Comparison of ENCODE assay signal across 18 cellular contexts in the genomic region with DNA sequence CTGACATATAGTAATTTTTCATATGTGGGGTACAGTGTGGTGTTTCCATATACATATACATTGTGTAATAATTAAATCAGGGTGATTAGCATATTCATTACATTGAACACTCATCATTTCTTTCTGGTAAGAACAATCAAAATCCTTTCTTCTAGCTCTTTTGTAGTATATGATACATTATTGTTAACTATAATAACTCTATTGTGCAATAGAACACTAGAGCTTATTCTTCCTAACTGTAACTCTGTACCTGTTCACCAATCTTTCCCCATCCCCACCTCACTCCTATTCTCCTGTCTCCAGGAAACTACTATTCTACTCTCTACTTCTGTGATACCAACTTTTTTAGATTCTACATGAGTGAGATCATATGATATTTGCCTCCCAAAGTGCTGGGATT. TPM values are rescaled to one million over a fixed set of nuclear protein-coding genes. Genes with fewer than 3 reads are reported as not detected.
DNase-seq lines count a peak whose midpoint lies in the region; ATAC-seq, FAIRE-seq and TF ChIP-seq lines count a peak whose summit lies in the region.
"Had no signal": no experiment of that assay in that cellular context is flagged by ENCODE, and none has a peak within 500 bp of the region (broad histone marks: within the 10 kb centered on the region; RNA-seq: fewer than 3 reads in every experiment).

No MANE protein-coding gene starts in this region.

- H3K9me3 ChIP-seq in CD8-positive, alpha-beta T cell (ENCODE audit: low read length): no peaks in the 10 kb centered on the region
- H3K9me3 ChIP-seq in IMR-90 (ENCODE audit: control insufficient read depth, insufficient read depth, low read length): no peaks in the 10 kb centered on the region
- no peaks in the 10 kb centered on the region for H3K9me3 ChIP-seq in K562 (replicated peaks; ENCODE audit: control insufficient read depth, insufficient read depth, low read depth, low read length)
- H3K9me3 ChIP-seq: BE2C had no signal

- no peak overlapping the region for H3K14ac ChIP-seq in IMR-90 (replicated peaks; ENCODE audit: low read depth, low read length)

- H3K23ac ChIP-seq in IMR-90 (ENCODE audit: low read depth, low read length): no peak overlapping the region

- dilution Hi-C loops in IMR-90 (cut with HindIII; ENCODE audit: low sequenced_read_pairs, unreplicated experiment): no loop called here

- H3K9ac ChIP-seq in IMR-90 (ENCODE audit: low read depth, low read length): no peak overlapping the region
- no peak overlapping the region for H3K9ac ChIP-seq in K562 (ENCODE audit: insufficient read depth in 1 of 2, low read depth in 2 of 2, low read length in 2 of 2)

- no TSS peak for BruUV-seq in IMR-90 (replicated peaks; lab: Mats Ljungman, UMichigan)
- BruUV-seq in K562 (replicated peaks; lab: Mats Ljungman, UMichigan): no TSS peak

- H2AFZ ChIP-seq in IMR-90 (replicated peaks; ENCODE audit: low read length, poor library complexity) (no peak overlapping the region), K562 (ENCODE audit: low read depth, low read length) (no peak overlapping the region)

- H2AK9ac ChIP-seq in IMR-90 (replicated peaks; ENCODE audit: low read depth, low read length, poor library complexity): no peak overlapping the region

- H4K91ac ChIP-seq in IMR-90 (ENCODE audit: insufficient read depth, low read depth, low read length): no peak overlapping the region

- no peak for DNase-seq in CD8-positive, alpha-beta T cell
- DNase-seq in IMR-90: no peak
- DNase-seq in K562 (ENCODE audit: extremely low read depth in 1 of 4, low spot score in 3 of 4): no peak
- no peak for DNase-seq in neural crest cell (ENCODE audit: low read depth, low spot score)
- DNase-seq in superior temporal gyrus (ENCODE audit: extremely low spot score): no peak
- no peak for DNase-seq in GF-D8 (lab: John Stamatoyannopoulos, UW)
- DNase-seq in erythroblast (lab: John Stamatoyannopoulos, UW): no peak
- DNase-seq: ACHN; BE2C; C1 segment of cervical spinal cord; CD4-positive, alpha-beta T cell; DMS153; DMS79; GDM1; GOT3; H7; HFFc6 had no signal

- no peak for TF ChIP-seq EP300 in K562 (IDR thresholded peaks at IDR 0.05; ENCODE audit: low read length)

- intact Hi-C loops in CD8-positive, alpha-beta T cell (cut with DNase I, micrococcal nuclease): no loop called here
- intact Hi-C loops in IMR-90 (cut with micrococcal nuclease) (no loop called here), K562 (cut with micrococcal nuclease) (no loop called here)

- no peak overlapping the region for H3K56ac ChIP-seq in IMR-90 (ENCODE audit: extremely low read depth, insufficient read depth, low read length)

- H3K9me1 ChIP-seq in IMR-90 (ENCODE audit: insufficient read depth, low read length) (peaks cover 9% of the 10 kb centered on the region), K562 (ENCODE audit: control insufficient read depth, insufficient read depth, low read length) (no peaks in the 10 kb centered on the region)

- H4K20me1 ChIP-seq in IMR-90 (ENCODE audit: insufficient read depth, low read length): peaks cover 8% of the 10 kb centered on the region; the same call in 1 of the 2 replicates
- H4K20me1 ChIP-seq in K562 (replicated peaks; ENCODE audit: control insufficient read depth, insufficient read depth, low read length): peaks cover 8% of the 10 kb centered on the region

- in situ Hi-C loops in IMR-90 (cut with MboI; ENCODE audit: low sequenced_read_pairs) (no loop called here), K562 (cut with MboI) (no loop called here)

- H3K4me1 ChIP-seq in CD8-positive, alpha-beta T cell (ENCODE audit: insufficient read depth, low read length): peaks cover 14% of the 10 kb centered on the region
- H3K4me1 ChIP-seq in IMR-90 (ENCODE audit: control insufficient read depth, insufficient read depth, low read length): peaks cover 4% of the 10 kb centered on the region
- peaks cover 11 to 35% of the 10 kb centered on the region in 2 experiments for H3K4me1 ChIP-seq in K562 (replicated peaks in 1 of 2; ENCODE audit: control insufficient read depth in 2 of 2, insufficient read depth in 2 of 2, low read length in 2 of 2)

- peaks cover 24 to 53% of the 10 kb centered on the region in 2 experiments for H3K79me1 ChIP-seq in IMR-90 (ENCODE audit: low read depth in 1 of 2, low read length in 2 of 2)

- H2BK5ac ChIP-seq in IMR-90 (ENCODE audit: low read depth, low read length, poor library complexity, severe bottlenecking): no peak overlapping the region

- no peak overlapping the region for H3K27ac Mint-ChIP-seq in CD8-positive, alpha-beta T cell
- no peak overlapping the region for H3K27ac Mint-ChIP-seq in neural crest cell (ENCODE audit: unreplicated experiment)
- H3K27ac Mint-ChIP-seq: CD4-positive, alpha-beta T cell; HFFc6 had no signal

- no peaks in the 10 kb centered on the region for H3K27me3 ChIP-seq in CD8-positive, alpha-beta T cell (ENCODE audit: insufficient read depth, low read length)
- H3K27me3 ChIP-seq in IMR-90 (ENCODE audit: control insufficient read depth, insufficient read depth, low read length) (no peaks in the 10 kb centered on the region), K562 (ENCODE audit: control insufficient read depth in 2 of 2, insufficient read depth in 2 of 2, low read length in 2 of 2) (no peaks in the 10 kb centered on the region)
- H3K27me3 ChIP-seq: BE2C had no signal

- no peak overlapping the region for H2BK20ac ChIP-seq in IMR-90 (ENCODE audit: low read depth, low read length)

- H3K27me3 Mint-ChIP-seq in CD8-positive, alpha-beta T cell (ENCODE audit: low read depth): no peaks in the 10 kb centered on the region
- no peaks in the 10 kb centered on the region for H3K27me3 Mint-ChIP-seq in neural crest cell (ENCODE audit: low read depth)
- H3K27me3 Mint-ChIP-seq: CD4-positive, alpha-beta T cell had no signal

- H2BK15ac ChIP-seq in IMR-90 (ENCODE audit: low read depth, low read length): no peak overlapping the region

- no peaks in the 10 kb centered on the region for H3K9me3 Mint-ChIP-seq in CD8-positive, alpha-beta T cell
- H3K9me3 Mint-ChIP-seq in neural crest cell: no peaks in the 10 kb centered on the region
- H3K9me3 Mint-ChIP-seq: CD4-positive, alpha-beta T cell; HFFc6 had no signal

- no peak overlapping the region for H3K27ac ChIP-seq in CD8-positive, alpha-beta T cell (ENCODE audit: low read depth, low read length)
- H3K27ac ChIP-seq in IMR-90 (ENCODE audit: insufficient read depth, low read length) (no peak overlapping the region), K562 (ENCODE audit: extremely low read depth, low read depth, low read length) (no peak overlapping the region)

- TF ChIP-seq CTCF in CD8-positive, alpha-beta T cell (IDR thresholded peaks at IDR 0.05): no peak
- no peak for TF ChIP-seq CTCF in IMR-90 (conservative IDR thresholded peaks at IDR 0.05; ENCODE audit: low read depth, low read length)
- TF ChIP-seq CTCF in K562 (IDR thresholded peaks at IDR 0.05 in 2 of 3, conservative IDR thresholded peaks at IDR 0.05 in 1 of 3; ENCODE audit: insufficient read depth in 2 of 3, low read depth in 1 of 3, low read length in 3 of 3): no peak
- TF ChIP-seq CTCF in neural crest cell (conservative IDR thresholded peaks at IDR 0.05): no peak

- H2AK5ac ChIP-seq in IMR-90 (ENCODE audit: low read depth, low read length): no peak overlapping the region

- no peak overlapping the region for H2BK120ac ChIP-seq in IMR-90 (ENCODE audit: low read depth, low read length)

- H3K18ac ChIP-seq in IMR-90 (ENCODE audit: low read depth, low read length): no peak overlapping the region

- no peak for TF ChIP-seq POLR2A in IMR-90 (IDR thresholded peaks at IDR 0.05; ENCODE audit: low read depth, low read length)
- no peak for TF ChIP-seq POLR2A in K562 (conservative IDR thresholded peaks at IDR 0.05)
- no peak for TF ChIP-seq POLR2A in erythroblast (IDR thresholded peaks at IDR 0.05; ENCODE audit: low read length)

- ATAC-seq in CD8-positive, alpha-beta T cell: no peak
- ATAC-seq in IMR-90 (ENCODE audit: low read depth): no peak
- ATAC-seq in K562: no peak
- ATAC-seq: HCT116 had no signal

- H4K8ac ChIP-seq in IMR-90 (ENCODE audit: low read depth in 2 of 2, low read length in 2 of 2): no peak overlapping the region

- no peak for FAIRE-seq in K562 (lab: Jason Lieb, UNC)

- POLR2A ChIA-PET in CD8-positive, alpha-beta T cell (lab: Charles Lee): no interaction called here
- POLR2A ChIA-PET in IMR-90 (lab: Charles Lee; ENCODE audit: unreplicated experiment): no interaction called here
- POLR2A ChIA-PET in K562 (lab: Yijun Ruan, JAX): interaction anchor here (0.8 to 6.6 kb wide), 4 partner anchors 8 to 53 kb away, joined by 3 to 64 read pairs (median 4); a partner anchor contains a TSS

- H3K4me2 ChIP-seq in IMR-90 (ENCODE audit: low read depth, low read length) (no peak overlapping the region), K562 (ENCODE audit: insufficient read depth, low read length) (no peak overlapping the region)

- no peaks in the 10 kb centered on the region for H3K36me3 ChIP-seq in CD8-positive, alpha-beta T cell (ENCODE audit: insufficient read depth, low read length)
- no peaks in the 10 kb centered on the region for H3K36me3 ChIP-seq in IMR-90 (ENCODE audit: control insufficient read depth, insufficient read depth, low read length)
- peaks cover 37% of the 10 kb centered on the region for H3K36me3 ChIP-seq in K562 (ENCODE audit: control insufficient read depth, insufficient read depth, low read length)

- TF ChIP-seq RAD21 in IMR-90 (IDR thresholded peaks at IDR 0.05; ENCODE audit: low read length) (no peak), K562 (CRISPR knock-in tag; conservative IDR thresholded peaks at IDR 0.05 in 1 of 2, IDR thresholded peaks at IDR 0.05 in 1 of 2) (no peak)

- H3K4ac ChIP-seq in IMR-90 (ENCODE audit: low read depth, low read length): no peak overlapping the region

- H3K4me3 ChIP-seq in CD8-positive, alpha-beta T cell (ENCODE audit: low read depth, low read length): no peak overlapping the region
- H3K4me3 ChIP-seq in IMR-90 (ENCODE audit: insufficient read depth, low read depth, low read length): no peak overlapping the region
- no peak overlapping the region for H3K4me3 ChIP-seq in K562

- no peak overlapping the region for H4K5ac ChIP-seq in IMR-90 (ENCODE audit: low read depth, low read length)

- peaks cover 99% of the 10 kb centered on the region for H3K79me2 ChIP-seq in K562 (ENCODE audit: control insufficient read depth, insufficient read depth, low read length)

- CTCF ChIA-PET in CD8-positive, alpha-beta T cell (lab: Charles Lee): interaction anchor here (0.7 kb wide), 1 partner anchor 24 kb away, joined by 3 read pairs; no protein-coding TSS in a partner anchor
- CTCF ChIA-PET in IMR-90 (lab: Yijun Ruan, JAX) (no interaction called here), K562 (lab: Yijun Ruan, JAX; ENCODE audit: low intra/inter-chr PET ratio) (no interaction called here)

- peaks cover 8% of the 10 kb centered on the region for H3K36me3 Mint-ChIP-seq in CD8-positive, alpha-beta T cell
- peaks cover 6% of the 10 kb centered on the region for H3K36me3 Mint-ChIP-seq in neural crest cell (ENCODE audit: low read depth)

- H3K4me1 Mint-ChIP-seq in CD8-positive, alpha-beta T cell (ENCODE audit: low read depth): peaks cover 50% of the 10 kb centered on the region
- H3K4me1 Mint-ChIP-seq in neural crest cell: peaks cover 36% of the 10 kb centered on the region

- H3K4me3 Mint-ChIP-seq in CD8-positive, alpha-beta T cell: peak overlapping the region; percentile 13
- H3K4me3 Mint-ChIP-seq in neural crest cell: peak overlapping the region; percentile 7
- H3K4me3 Mint-ChIP-seq: CD4-positive, alpha-beta T cell; HFFc6 had no signal

RNA-seq across cellular contexts. Expression of a gene that starts 9.4 kb away (rescaled TPM):
- 10 to 100 TPM; 23.2 to 23.8 TPM for total RNA-seq in CD8-positive, alpha-beta T cell
- total RNA-seq in IMR-90 (2012; rRNA removed): 58.1 and 65.0 TPM in 2 replicates
- polyA plus RNA-seq in IMR-90 (2012; rRNA removed): 86.1 and 92.9 TPM in 2 replicates
- 28.3 and 30.7 TPM in 2 replicates for polyA plus RNA-seq in IMR-90 (2012; cell fraction: cytosol; rRNA removed)
- polyA plus RNA-seq in IMR-90 (2012; cell fraction: nucleus; rRNA removed; ENCODE audit: low replicate concordance): 10.4 and 40.8 TPM in 2 replicates
- total RNA-seq in K562 (2011; cell fraction: chromatin; rRNA removed; ENCODE audit: low replicate concordance): 46.8 and 66.2 TPM in 2 replicates
- total RNA-seq in K562 (2011; cell fraction: nucleolus; rRNA removed): 32.0 and 35.4 TPM in 2 replicates
- total RNA-seq in K562 (2011; cell fraction: nucleoplasm; rRNA removed): 50.6 and 71.3 TPM in 2 replicates
- 133 and 168 TPM in 2 replicates for total RNA-seq in K562 (2014; rRNA removed)
- total RNA-seq in K562 (2014; rRNA removed; fragmentation: Illumina TruSeq; extraction: Trizol): 188 and 204 TPM in 2 replicates
- total RNA-seq in K562 (2015; rRNA removed; fragmentation: Illumina TruSeq; extraction: Trizol): 163 and 167 TPM in 2 replicates
- total RNA-seq in K562 (2021): 146 and 159 TPM in 2 replicates
- polyA plus RNA-seq in K562 (2011; rRNA removed): 140 and 155 TPM in 2 replicates
- polyA plus RNA-seq in K562 (2011; cell fraction: cytosol; rRNA removed): 65.1 and 82.4 TPM in 2 replicates
- polyA plus RNA-seq in K562 (2011; cell fraction: nucleus; rRNA removed): 52.4 and 74.8 TPM in 2 replicates
- polyA plus RNA-seq in K562 (2012): 130 and 147 TPM in 2 replicates
- polyA plus RNA-seq in K562 (2014; fragmentation: Illumina TruSeq; extraction: Trizol): 222 and 244 TPM in 2 replicates
- 100 to 1,000 TPM; 251 to 316 TPM for polyA plus RNA-seq in K562 (2014; fragmentation: Nextera tagmentation; extraction: Ambion mirVana)
- 137 and 173 TPM in 2 replicates for polyA plus RNA-seq in K562 (2014; rRNA removed)
- polyA minus RNA-seq in K562 (2011; rRNA and poly(A)+ RNA removed): 77.1 and 82.6 TPM in 2 replicates
- 80.0 and 90.3 TPM in 2 replicates for polyA minus RNA-seq in K562 (2011; cell fraction: cytosol; rRNA and poly(A)+ RNA removed)
- polyA minus RNA-seq in K562 (2011; cell fraction: nucleus; rRNA and poly(A)+ RNA removed): 16.7 and 29.4 TPM in 2 replicates
- total RNA-seq in neural crest cell: 98.2 and 108 TPM in 2 replicates

RNA-seq across cellular contexts. Expression of a gene that starts 9.8 kb away (rescaled TPM):
- total RNA-seq in CD8-positive, alpha-beta T cell: 1 to 10 TPM; 3.9 TPM
- 41.9 and 43.6 TPM in 2 replicates for total RNA-seq in IMR-90 (2012; rRNA removed)
- 15.8 and 19.5 TPM in 2 replicates for polyA plus RNA-seq in IMR-90 (2012; rRNA removed)
- 5.3 TPM in 2 replicates for polyA plus RNA-seq in IMR-90 (2012; cell fraction: cytosol; rRNA removed)
- polyA plus RNA-seq in IMR-90 (2012; cell fraction: nucleus; rRNA removed; ENCODE audit: low replicate concordance): 3.9 and 25.7 TPM in 2 replicates
- total RNA-seq in K562 (2011; cell fraction: chromatin; rRNA removed; ENCODE audit: low replicate concordance): 32.4 and 48.1 TPM in 2 replicates
- total RNA-seq in K562 (2011; cell fraction: nucleolus; rRNA removed): 19.8 and 24.7 TPM in 2 replicates
- 20.9 and 23.6 TPM in 2 replicates for total RNA-seq in K562 (2011; cell fraction: nucleoplasm; rRNA removed)
- 41.1 and 41.4 TPM in 2 replicates for total RNA-seq in K562 (2014; rRNA removed)
- 57.0 and 64.3 TPM in 2 replicates for total RNA-seq in K562 (2014; rRNA removed; fragmentation: Illumina TruSeq; extraction: Trizol)
- total RNA-seq in K562 (2015; rRNA removed; fragmentation: Illumina TruSeq; extraction: Trizol): 48.7 and 52.6 TPM in 2 replicates
- 43.7 and 44.0 TPM in 2 replicates for total RNA-seq in K562 (2021)
- 58.5 and 71.5 TPM in 2 replicates for polyA plus RNA-seq in K562 (2011; rRNA removed)
- 17.1 and 33.8 TPM in 2 replicates for polyA plus RNA-seq in K562 (2011; cell fraction: cytosol; rRNA removed)
- polyA plus RNA-seq in K562 (2011; cell fraction: nucleus; rRNA removed): 37.1 and 45.7 TPM in 2 replicates
- polyA plus RNA-seq in K562 (2012): 42.1 and 43.9 TPM in 2 replicates
- polyA plus RNA-seq in K562 (2014; fragmentation: Illumina TruSeq; extraction: Trizol): 45.7 and 48.8 TPM in 2 replicates
- 10 to 100 TPM; 38.9 to 70.3 TPM for polyA plus RNA-seq in K562 (2014; fragmentation: Nextera tagmentation; extraction: Ambion mirVana)
- 45.7 and 48.4 TPM in 2 replicates for polyA plus RNA-seq in K562 (2014; rRNA removed)
- polyA minus RNA-seq in K562 (2011; rRNA and poly(A)+ RNA removed): 78.8 and 85.3 TPM in 2 replicates
- 22.1 and 26.2 TPM in 2 replicates for polyA minus RNA-seq in K562 (2011; cell fraction: cytosol; rRNA and poly(A)+ RNA removed)
- 21.3 and 34.0 TPM in 2 replicates for polyA minus RNA-seq in K562 (2011; cell fraction: nucleus; rRNA and poly(A)+ RNA removed)
- 24.7 and 25.0 TPM in 2 replicates for total RNA-seq in neural crest cell
